ENCODE assay signal across 8 cellular contexts in genomic region chr10:119178371-119179119, GRCh38. TPM values are rescaled to one million over a fixed set of nuclear protein-coding genes. Genes with fewer than 3 reads are reported as not detected.
A peak's percentile ranks its signal among the peaks of the same experiment; 100 is the strongest.
DNase-seq lines count a peak whose midpoint lies in the region; ATAC-seq and TF ChIP-seq lines count a peak whose summit lies in the region.

PRDX3 (minus strand) TSS chr10:119178812; CDS start chr10:119178790, 22 bp downstream.

- no peak for TF ChIP-seq CTCF in GM12865 (IDR thresholded peaks at IDR 0.05; ENCODE audit: insufficient read depth, low read depth, low read length, missing control alignments)
- no peak for TF ChIP-seq CTCF in SU-DHL-6 (IDR thresholded peaks at IDR 0.05; ENCODE audit: insufficient read depth, low read length, poor library complexity, severe bottlenecking)
- TF ChIP-seq CTCF in cardiac muscle cell (IDR thresholded peaks at IDR 0.05; ENCODE audit: low read depth, low read length), result peak; percentile 14
- TF ChIP-seq CTCF in upper lobe of left lung (IDR thresholded peaks at IDR 0.05), result peak in 3 of 6 experiments; percentile 10 to 50 (median 38)

- H3F3A ChIP-seq in SU-DHL-6 (ENCODE audit: insufficient read depth), result no peaks in the 10 kb centered on the region; the same call in 1 of the 2 replicates

- peak within 1 kb of the TSS; percentile 88 for H2AFZ ChIP-seq in SU-DHL-6 (ENCODE audit: low read depth, low read length, severe bottlenecking)

- H3K9me3 ChIP-seq in SU-DHL-6 (ENCODE audit: insufficient read depth, low read length) (no peaks in the 10 kb centered on the region), cardiac muscle cell (ENCODE audit: low read depth) (no peaks in the 10 kb centered on the region), upper lobe of left lung (no peaks in the 10 kb centered on the region)

- H3K27me3 ChIP-seq in SU-DHL-6 (ENCODE audit: low read length) (no peaks in the 10 kb centered on the region), cardiac muscle cell (no peaks in the 10 kb centered on the region), upper lobe of left lung (no peaks in the 10 kb centered on the region)

- intact Hi-C loops in posterior cingulate gyrus (cut with DNase I), result no loop called here

- no peaks in the 10 kb centered on the region for H3K9me2 ChIP-seq in SU-DHL-6 (replicated peaks; ENCODE audit: insufficient read depth, low read length)

- H3K4me3 ChIP-seq in GM12865 (ENCODE audit: low read depth, low read length) (peak within 1 kb of the TSS; percentile 64), SU-DHL-6 (ENCODE audit: insufficient read depth, low read length, poor library complexity, severe bottlenecking) (peak within 1 kb of the TSS; percentile 91), cardiac muscle cell (peak within 1 kb of the TSS; percentile 66), upper lobe of left lung (peak within 1 kb of the TSS; percentile 60 to 87 (median 68))

- peak; percentile 91 for ATAC-seq in HG02678 (IDR thresholded peaks at IDR 0.05; ENCODE audit: unreplicated experiment)
- ATAC-seq in upper lobe of left lung (ENCODE audit: low FRiP score in 2 of 2), result peak; percentile 99 to 100

- H3K27ac ChIP-seq in SU-DHL-6 (ENCODE audit: low read depth, low read length) (peak within 1 kb of the TSS; percentile 71), cardiac muscle cell (peak within 1 kb of the TSS; percentile 90), upper lobe of left lung (peak within 1 kb of the TSS; percentile 82 to 94 (median 86))

- H3K4me2 ChIP-seq in SU-DHL-6 (ENCODE audit: low read depth, low read length, poor library complexity, severe bottlenecking), result peak within 1 kb of the TSS; percentile 94

- peaks cover 44% of the 10 kb centered on the region for H3K79me2 ChIP-seq in SU-DHL-6 (ENCODE audit: insufficient read depth, low read length)

- TF ChIP-seq EP300 in upper lobe of left lung (IDR thresholded peaks at IDR 0.05), result no peak

- H4K20me1 ChIP-seq in SU-DHL-6 (ENCODE audit: low read depth, low read length), result no peaks in the 10 kb centered on the region

- H3K36me3 ChIP-seq in SU-DHL-6 (ENCODE audit: low read length) (peaks cover 10% of the 10 kb centered on the region; the same call in 1 of the 2 replicates), cardiac muscle cell (peaks cover 7% of the 10 kb centered on the region), upper lobe of left lung (peaks cover 0 to 18% (median 8%) of the 10 kb centered on the region in 4 donors)

- 0 to 1% methylated on average over 14 to 38 of the region's 45 CpGs for WGBS in upper lobe of left lung, 2 donors

- peak; percentile 94 for DNase-seq in GM12865 (ENCODE audit: low read depth)
- peak; percentile 63 for DNase-seq in NCI-H128 (lab: John Stamatoyannopoulos, UW; ENCODE audit: unreplicated experiment)
- peak; percentile 92 for DNase-seq in activated naive CD8-positive, alpha-beta T cell treated with anti-CD3 and anti-CD28 coated beads, Interleukin-2, amount 50 U/mL, for 16 hours (ENCODE audit: low read depth, low spot score)
- DNase-seq in cardiac muscle cell (ENCODE audit: low read depth in 1 of 2, low spot score in 1 of 2), result peak; percentile 93 to 96
- peak; percentile 86 to 99 (median 92) for DNase-seq in posterior cingulate gyrus
- peak; percentile 95 to 98 for DNase-seq in upper lobe of left lung

- peaks cover 3% of the 10 kb centered on the region for H3K4me1 ChIP-seq in cardiac muscle cell (ENCODE audit: low read depth)
- H3K4me1 ChIP-seq in upper lobe of left lung, result peaks cover 8 to 21% (median 13%) of the 10 kb centered on the region in 4 donors

- H3K9ac ChIP-seq in SU-DHL-6 (ENCODE audit: low read length), result peak within 1 kb of the TSS; percentile 87

- TF ChIP-seq POLR2A in upper lobe of left lung (IDR thresholded peaks at IDR 0.05), result peak in 3 of 4 donors; percentile 27 to 81 (median 36)

RNA-seq across cellular contexts. Expression of gene PRDX3, which starts in this region (rescaled TPM):
- total RNA-seq in cardiac muscle cell, result 116 and 204 TPM in 2 replicates
- 360 and 413 TPM in 2 replicates for polyA plus RNA-seq in cardiac muscle cell
- total RNA-seq in upper lobe of left lung, result 100 to 1,000 TPM in 1 of 6 donors, 10 to 100 TPM in 5; 29.9 to 104 (median 85.1) TPM

Comparison
In these comparisons a context has a peak if more than half of its experiments do, and no peak if none do; other contexts are left out.
1. Peak in every context shown above with its lines: DNase-seq, ATAC-seq, H3K4me3 ChIP-seq and H3K27ac ChIP-seq.